Comparison of ENCODE assay signal across 11 cellular contexts in genomic region chr13:73943137-73943964, GRCh38.
A peak's percentile ranks its signal among the peaks of the same experiment; 100 is the strongest.
DNase-seq lines count a peak whose midpoint lies in the region; ATAC-seq and TF ChIP-seq lines count a peak whose summit lies in the region.
"Had no signal": no experiment of that assay in that cellular context is flagged by ENCODE, and none has a peak within 500 bp of the region (broad histone marks: within the 10 kb centered on the region; RNA-seq: fewer than 3 reads in every experiment).

No MANE protein-coding gene starts in this region.

- no peak overlapping the region for H3K9ac ChIP-seq in OCI-LY1 (ENCODE audit: low read length)
- H3K9ac ChIP-seq: BLaER1 had no signal

- H3K36me3 ChIP-seq in OCI-LY1 (ENCODE audit: insufficient read depth, low read length) = peaks cover 17% of the 10 kb centered on the region; the same call in 1 of the 2 replicates

- H3K27me3 Mint-ChIP-seq in activated naive CD4-positive, alpha-beta T cell treated with anti-CD3 and anti-CD28 coated beads for 36 hours (ENCODE audit: low read depth) = no peaks in the 10 kb centered on the region

- H3K4me1 Mint-ChIP-seq in activated naive CD4-positive, alpha-beta T cell treated with anti-CD3 and anti-CD28 coated beads for 36 hours (ENCODE audit: low read depth) = peaks cover 74% of the 10 kb centered on the region
- H3K4me1 Mint-ChIP-seq in stimulated activated effector memory CD8-positive, alpha-beta T cell treated with anti-CD3 and anti-CD28 coated beads, Interleukin-12 subunit alpha, Interleukin-12 subunit beta, amount 100 ng/mL, for 72 hours = peaks cover 60% of the 10 kb centered on the region

- H3K4me2 ChIP-seq in OCI-LY1 (ENCODE audit: low read length) = peak overlapping the region; percentile 25; the same call in 1 of the 2 replicates
- H3K4me2 ChIP-seq: BLaER1 had no signal

- H3K27me3 ChIP-seq in OCI-LY1 (ENCODE audit: insufficient read depth, low read length) = no peaks in the 10 kb centered on the region
- H3K27me3 ChIP-seq: BLaER1 had no signal

- ATAC-seq in GM21786 (IDR thresholded peaks at IDR 0.05; ENCODE audit: unreplicated experiment) = peak; percentile 75
- peak; percentile 98 for ATAC-seq in stimulated activated effector memory CD8-positive, alpha-beta T cell treated with anti-CD3 and anti-CD28 coated beads, Interleukin-12 subunit alpha, Interleukin-12 subunit beta, amount 100 ng/mL, for 72 hours
- ATAC-seq: HCT116 had no signal

- H3K36me3 Mint-ChIP-seq in activated naive CD4-positive, alpha-beta T cell treated with anti-CD3 and anti-CD28 coated beads for 36 hours (ENCODE audit: low read depth) = peaks cover 8% of the 10 kb centered on the region
- H3K36me3 Mint-ChIP-seq in stimulated activated effector memory CD8-positive, alpha-beta T cell treated with anti-CD3 and anti-CD28 coated beads, Interleukin-12 subunit alpha, Interleukin-12 subunit beta, amount 100 ng/mL, for 72 hours = peaks cover 17% of the 10 kb centered on the region

- no peaks in the 10 kb centered on the region for H3K9me3 Mint-ChIP-seq in activated naive CD4-positive, alpha-beta T cell treated with anti-CD3 and anti-CD28 coated beads for 36 hours
- H3K9me3 Mint-ChIP-seq in stimulated activated effector memory CD8-positive, alpha-beta T cell treated with anti-CD3 and anti-CD28 coated beads, Interleukin-12 subunit alpha, Interleukin-12 subunit beta, amount 100 ng/mL, for 72 hours = no peaks in the 10 kb centered on the region

- TF ChIP-seq CTCF in OCI-LY1 (IDR thresholded peaks at IDR 0.05; ENCODE audit: low read length) = no peak

- H3K9me3 ChIP-seq in OCI-LY1 (ENCODE audit: low read length) = no peaks in the 10 kb centered on the region
- H3K9me3 ChIP-seq: BLaER1 had no signal

- H3K4me1 ChIP-seq in OCI-LY1 (ENCODE audit: insufficient read depth, low read length, severe bottlenecking) = peaks cover 61% of the 10 kb centered on the region

- H3K4me3 Mint-ChIP-seq in activated naive CD4-positive, alpha-beta T cell treated with anti-CD3 and anti-CD28 coated beads for 36 hours = peak overlapping the region; percentile 33
- peak overlapping the region; percentile 7 for H3K4me3 Mint-ChIP-seq in stimulated activated effector memory CD8-positive, alpha-beta T cell treated with anti-CD3 and anti-CD28 coated beads, Interleukin-12 subunit alpha, Interleukin-12 subunit beta, amount 100 ng/mL, for 72 hours

- H3K4me3 ChIP-seq in OCI-LY1 (ENCODE audit: low read depth, low read length, poor library complexity, severe bottlenecking) = no peak overlapping the region
- H3K4me3 ChIP-seq: BLaER1 had no signal

- H3K9me2 ChIP-seq in OCI-LY1 (ENCODE audit: low read depth, low read length) = no peaks in the 10 kb centered on the region

- H4K20me1 ChIP-seq in OCI-LY1 (ENCODE audit: insufficient read depth, low read length) = no peaks in the 10 kb centered on the region

- in situ Hi-C loops in ACHN (cut with HindIII; ENCODE audit: low pct_ligation_motif_present, low pct_unique_long_range_greater_than_20kb, low sequenced_read_pairs) = no loop called here

- H3K27ac Mint-ChIP-seq in activated naive CD4-positive, alpha-beta T cell treated with anti-CD3 and anti-CD28 coated beads for 36 hours = peak overlapping the region; percentile 74
- no peak overlapping the region for H3K27ac Mint-ChIP-seq in stimulated activated effector memory CD8-positive, alpha-beta T cell treated with anti-CD3 and anti-CD28 coated beads, Interleukin-12 subunit alpha, Interleukin-12 subunit beta, amount 100 ng/mL, for 72 hours

- no peak overlapping the region for H2AFZ ChIP-seq in OCI-LY1 (ENCODE audit: low read length)

- peak overlapping the region; percentile 39 for H3K27ac ChIP-seq in OCI-LY1 (ENCODE audit: low read depth, low read length, poor library complexity, severe bottlenecking)
- H3K27ac ChIP-seq: BLaER1 had no signal

- no peaks in the 10 kb centered on the region for H3K79me2 ChIP-seq in OCI-LY1 (ENCODE audit: insufficient read depth, low read length)

- CTCF ChIA-PET in activated naive CD4-positive, alpha-beta T cell treated with anti-CD3 and anti-CD28 coated beads for 36 hours (lab: Charles Lee) = interaction anchor here (1.3 to 1.5 kb wide), 2 partner anchors 189 to 343 kb away, joined by 3 to 6 read pairs; no protein-coding TSS in a partner anchor

- intact Hi-C loops in activated naive CD4-positive, alpha-beta T cell treated with anti-CD3 and anti-CD28 coated beads for 36 hours (cut with micrococcal nuclease) = loop anchor here (1.0 to 5.0 kb wide), 8 partner anchors 11 to 344 kb away; partner anchors contain the start of gene KLF12

- no peak for DNase-seq in activated naive CD4-positive, alpha-beta T cell treated with anti-CD3 and anti-CD28 coated beads for 36 hours
- no peak for DNase-seq in activated naive CD4-positive, alpha-beta T cell (lab: John Stamatoyannopoulos, UW)
- DNase-seq in stimulated activated effector memory CD8-positive, alpha-beta T cell treated with anti-CD3 and anti-CD28 coated beads, Interleukin-12 subunit alpha, Interleukin-12 subunit beta, amount 100 ng/mL, for 72 hours (ENCODE audit: low spot score in 2 of 2) = no peak
- no peak for DNase-seq in activated effector memory CD4-positive, alpha-beta T cell treated with Interleukin-2 at 50 U/mL for 16 hours
- DNase-seq in CD1c-positive myeloid dendritic cell (ENCODE audit: extremely low spot score) (no peak), ACHN (no peak)
- DNase-seq: NCI-H2171 treated with DMSO at 0.1 percent for 48 hours had no signal

- H3F3A ChIP-seq in OCI-LY1 (ENCODE audit: insufficient read depth, low read length) = no peaks in the 10 kb centered on the region
